In the genomic region with DNA sequence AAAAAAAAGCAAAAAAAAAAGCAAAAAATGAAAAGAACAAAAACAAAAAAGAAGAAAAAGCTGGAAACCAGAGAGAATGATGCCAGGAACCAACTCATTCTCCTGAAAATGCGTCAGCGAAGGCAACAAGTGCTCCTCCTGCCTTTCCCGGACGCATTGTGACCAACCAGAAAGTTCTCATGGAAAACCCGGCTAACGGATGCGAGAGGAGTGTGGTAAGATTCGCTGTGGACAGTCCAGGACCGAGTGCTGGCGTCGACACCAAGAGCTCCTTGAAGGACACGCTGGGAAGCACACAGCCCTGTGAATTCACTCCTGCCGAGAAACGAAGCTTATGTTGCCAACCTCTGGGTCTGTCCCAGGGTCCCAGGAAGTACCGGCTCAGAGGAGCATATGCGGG, we compare ENCODE assay signal across 1 cellular context.
TF ChIP-seq lines count a peak whose summit lies in the region.

No MANE protein-coding gene starts in this region.

TF ChIP-seq in GM23338, 12 proteins besides CTCF, POLR2A, EP300 and RAD21 (continued from another document):
- TF ChIP-seq ZNF462 (CRISPR knock-in tag; IDR thresholded peaks at IDR 0.05) (no peak), POLR2AphosphoS5 (IDR thresholded peaks at IDR 0.05; ENCODE audit: low read depth) (no peak), JUNB (IDR thresholded peaks at IDR 0.05; ENCODE audit: unreplicated experiment) (no peak), EZH2 (IDR thresholded peaks at IDR 0.05; ENCODE audit: low read depth, unreplicated experiment) (no peak), STAT1 (IDR thresholded peaks at IDR 0.05; ENCODE audit: unreplicated experiment) (no peak), REST (IDR thresholded peaks at IDR 0.05; ENCODE audit: unreplicated experiment) (no peak)
TF ChIP-seq in GM23338: peak in this region for 0.
